Comparison of ENCODE assay signal across 18 cellular contexts in genomic region chr16:81796035-81796434, GRCh38. TPM values are rescaled to one million over a fixed set of nuclear protein-coding genes. Genes with fewer than 3 reads are reported as not detected.
DNase-seq lines count a peak whose midpoint lies in the region; ATAC-seq and TF ChIP-seq lines count a peak whose summit lies in the region.
"Had no signal": no experiment of that assay in that cellular context is flagged by ENCODE, and none has a peak within 500 bp of the region (broad histone marks: within the 10 kb centered on the region; RNA-seq: fewer than 3 reads in every experiment).

No MANE protein-coding gene starts in this region.

- no TSS peak for BruUV-seq in OCI-LY7 (replicated peaks; lab: Mats Ljungman, UMichigan)

- no peak for ATAC-seq in naive B cell (ENCODE audit: low read depth in 2 of 2)
- ATAC-seq in GM21526 (IDR thresholded peaks at IDR 0.05; ENCODE audit: low FRiP score, unreplicated experiment) = no peak
- ATAC-seq: esophagus mucosa had no signal

- intact Hi-C loops in OCI-LY7 (cut with micrococcal nuclease; ENCODE audit: unreplicated experiment) = no loop called here

- H3K27ac ChIP-seq in BLaER1 (peak overlapping the region; percentile 86), HL-60 (replicated peaks) (peak overlapping the region; percentile 98), OCI-LY7 (ENCODE audit: low read depth, low read length, poor library complexity, severe bottlenecking) (peak overlapping the region; percentile 95)

- POLR2A ChIA-PET in OCI-LY7 (lab: Charles Lee) = interaction anchor here (0.7 to 1.6 kb wide), 6 partner anchors 9 to 56 kb away, joined by 3 to 6 read pairs (median 3); no protein-coding TSS in a partner anchor

- no peak for TF ChIP-seq CTCF in HL-60 (IDR thresholded peaks at IDR 0.05; ENCODE audit: insufficient read depth, low read length)
- TF ChIP-seq CTCF in OCI-LY7 (conservative IDR thresholded peaks at IDR 0.05; ENCODE audit: low read length) = no peak

- H3K9me3 Mint-ChIP-seq in naive B cell = no peaks in the 10 kb centered on the region
- H3K9me3 Mint-ChIP-seq: activated CD4-positive, alpha-beta T cell treated with anti-CD3 and anti-CD28 coated beads, Interleukin-2, amount 10 ng/mL, durations not matched to agents 24 days and 14 days; activated naive CD4-positive, alpha-beta T cell treated with anti-CD3 and anti-CD28 coated beads, Interleukin-2, amount 50 U/mL, for 24 hours; HFFc6; neural crest cell had no signal

- no peaks in the 10 kb centered on the region for H3K9me2 ChIP-seq in OCI-LY7 (ENCODE audit: insufficient read depth, low read length)

- no peaks in the 10 kb centered on the region for H3K27me3 Mint-ChIP-seq in naive B cell

- H3K4me1 Mint-ChIP-seq in naive B cell = peaks cover 79 to 94% (median 94%) of the 10 kb centered on the region in 3 donors
- H3K4me1 Mint-ChIP-seq: brain, neural crest cell had no signal

- peak overlapping the region; percentile 94 to 98 (median 98) for H3K27ac Mint-ChIP-seq in naive B cell
- H3K27ac Mint-ChIP-seq: activated CD4-positive, alpha-beta T cell treated with anti-CD3 and anti-CD28 coated beads, Interleukin-2, amount 10 ng/mL, durations not matched to agents 24 days and 14 days; activated naive CD4-positive, alpha-beta T cell treated with anti-CD3 and anti-CD28 coated beads, Interleukin-2, amount 50 U/mL, for 24 hours; brain; HFFc6 had no signal

- DNase-seq in HL-60 (ENCODE audit: low read depth in 1 of 2, low spot score in 1 of 2) = peak in 1 of 2 experiments; percentile 63
- DNase-seq in OCI-LY7 (ENCODE audit: low spot score) = peak; percentile 63
- no peak for DNase-seq in naive B cell
- DNase-seq in mucosa of gallbladder (ENCODE audit: low spot score) = no peak
- no peak for DNase-seq in T-helper 9 cell
- no peak for DNase-seq in GOT3 (lab: John Stamatoyannopoulos, UW)
- DNase-seq: activated CD4-positive, alpha-beta T cell treated with anti-CD3 and anti-CD28 coated beads, Interleukin-2, amount 10 ng/mL, durations not matched to agents 24 days and 14 days; dermis blood vessel endothelial cell; HFFc6; NCI-H1092 treated with DMSO at 0.1 percent for 48 hours; NCI-H2107 had no signal

- CTCF ChIA-PET in OCI-LY7 (lab: Charles Lee; ENCODE audit: unreplicated experiment) = no interaction called here

- H3K4me3 ChIP-seq in BLaER1 = no peak overlapping the region
- H3K4me3 ChIP-seq in HL-60 (replicated peaks; ENCODE audit: insufficient read depth, low read length) = no peak overlapping the region
- peak overlapping the region; percentile 51 for H3K4me3 ChIP-seq in OCI-LY7 (ENCODE audit: low read depth, low read length, poor library complexity, severe bottlenecking)
- H3K4me3 ChIP-seq: lung had no signal

- no peaks in the 10 kb centered on the region for H3K9me3 ChIP-seq in BLaER1
- H3K9me3 ChIP-seq in OCI-LY7 (ENCODE audit: low read length) = no peaks in the 10 kb centered on the region

- H3K9ac ChIP-seq in BLaER1 = peak overlapping the region; percentile 13; the same call in 1 of the 2 replicates

- peaks cover 100% of the 10 kb centered on the region for H3K79me2 ChIP-seq in OCI-LY7 (ENCODE audit: insufficient read depth, low read depth, low read length)

- peak overlapping the region in 7 of 8 donors; percentile 46 to 87 (median 70) for H3K4me3 Mint-ChIP-seq in naive B cell
- H3K4me3 Mint-ChIP-seq: activated CD4-positive, alpha-beta T cell treated with anti-CD3 and anti-CD28 coated beads, Interleukin-2, amount 10 ng/mL, durations not matched to agents 24 days and 14 days; activated naive CD4-positive, alpha-beta T cell treated with anti-CD3 and anti-CD28 coated beads, Interleukin-2, amount 50 U/mL, for 24 hours; brain; HFFc6; neural crest cell had no signal

- H3K27me3 ChIP-seq in BLaER1 (no peaks in the 10 kb centered on the region), HL-60 (ENCODE audit: insufficient read depth, poor library complexity, severe bottlenecking) (no peaks in the 10 kb centered on the region)

- no peaks in the 10 kb centered on the region for H4K20me1 ChIP-seq in BLaER1
- peaks cover 26% of the 10 kb centered on the region for H4K20me1 ChIP-seq in OCI-LY7 (ENCODE audit: insufficient read depth, low read length)

- H3K4me2 ChIP-seq in BLaER1 (peak overlapping the region; percentile 91), OCI-LY7 (ENCODE audit: low read length) (peak overlapping the region; percentile 71)

- H3K36me3 ChIP-seq in BLaER1 = peaks cover 31% of the 10 kb centered on the region
- peaks cover 94% of the 10 kb centered on the region for H3K36me3 ChIP-seq in OCI-LY7 (ENCODE audit: insufficient read depth, low read length)

- peaks cover 5 to 15% of the 10 kb centered on the region in 2 donors for H3K36me3 Mint-ChIP-seq in naive B cell
- H3K36me3 Mint-ChIP-seq: activated naive CD4-positive, alpha-beta T cell treated with anti-CD3 and anti-CD28 coated beads, Interleukin-2, amount 50 U/mL, for 24 hours; brain had no signal

- no peak overlapping the region for H2AFZ ChIP-seq in OCI-LY7 (ENCODE audit: low read length)

- H3K4me1 ChIP-seq in BLaER1 = peaks cover 61% of the 10 kb centered on the region
- H3K4me1 ChIP-seq in OCI-LY7 (ENCODE audit: insufficient read depth, low read length, poor library complexity, severe bottlenecking) = peaks cover 100% of the 10 kb centered on the region

RNA-seq across cellular contexts. Expression of gene PLCG2, which starts 16.9 kb away (rescaled TPM):
- total RNA-seq in OCI-LY7 (2014; rRNA removed; shearing (Covaris generic)) = 196 and 198 TPM in 2 replicates
- total RNA-seq in OCI-LY7 (2022) (464 and 485 TPM in 2 replicates), mucosa of gallbladder (130 TPM)
- polyA plus RNA-seq in naive B cell (ENCODE audit: low read depth in 6 of 6) = 100 to 1,000 TPM in 2 of 6 donors, 10 to 100 TPM in 4; 65.1 to 119 (median 92.5) TPM
